In the genomic region with DNA sequence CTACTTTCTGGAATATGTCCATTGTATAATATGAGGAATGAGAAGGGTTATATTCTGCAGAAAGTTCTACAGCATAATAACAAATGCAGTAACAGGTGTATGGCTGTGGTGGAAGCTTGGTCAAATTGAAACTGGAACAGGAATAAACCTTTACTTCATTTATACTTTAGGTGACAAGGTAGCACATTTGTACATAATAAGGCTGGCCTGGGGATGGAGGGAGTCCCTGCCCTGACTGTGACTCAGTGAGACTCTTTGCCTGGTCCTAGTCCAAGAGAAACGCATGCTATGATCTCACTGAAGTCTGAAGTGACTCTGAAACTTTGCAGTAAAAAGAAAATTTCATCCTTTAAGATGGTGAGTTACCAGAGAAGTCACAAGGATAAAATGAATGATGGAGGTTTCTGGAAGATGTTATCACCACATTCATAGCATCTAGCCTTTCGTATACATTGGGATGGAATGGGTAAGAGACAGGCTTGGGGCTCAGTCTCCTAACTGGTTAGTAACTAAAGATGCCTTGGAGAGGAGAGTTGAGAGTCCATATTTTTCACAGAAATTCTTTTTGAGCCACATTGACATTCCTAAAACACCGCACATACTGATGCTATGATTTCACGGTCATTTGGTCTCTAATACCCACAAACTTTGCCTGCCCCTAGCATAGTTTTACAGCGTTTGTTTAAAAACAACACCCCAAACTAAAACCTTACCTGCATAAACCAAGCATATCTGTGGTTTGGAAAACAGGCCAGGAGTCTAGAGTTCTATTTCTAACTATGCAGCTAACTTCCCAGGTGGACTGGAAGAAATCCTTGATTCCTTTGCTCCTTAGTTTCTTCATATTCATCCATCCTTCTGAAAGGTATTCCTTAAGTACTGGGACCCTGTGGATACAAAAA, we compare ENCODE assay signal across 8 cellular contexts. TPM values are rescaled to one million over a fixed set of nuclear protein-coding genes. Genes with fewer than 3 reads are reported as not detected.
A peak's percentile ranks its signal among the peaks of the same experiment; 100 is the strongest.
DNase-seq lines count a peak whose midpoint lies in the region; ATAC-seq and TF ChIP-seq lines count a peak whose summit lies in the region.

No MANE protein-coding gene starts in this region.

- peak overlapping the region; percentile 29 for H3K9ac ChIP-seq in fibroblast of lung (ENCODE audit: insufficient read depth, low read length)

- ATAC-seq in GM21390 (IDR thresholded peaks at IDR 0.05; ENCODE audit: unreplicated experiment) (peak; percentile 82), HG03565 (IDR thresholded peaks at IDR 0.05; ENCODE audit: unreplicated experiment) (peak; percentile 92)

- no peaks in the 10 kb centered on the region for H3K79me2 ChIP-seq in fibroblast of lung (ENCODE audit: control insufficient read depth, insufficient read depth, low read length)

- peak overlapping the region; percentile 9 for H2AFZ ChIP-seq in fibroblast of lung (ENCODE audit: low read length)

- no peak overlapping the region for H3K4me3 ChIP-seq in fibroblast of lung (replicated peaks in 1 of 4; ENCODE audit: control extremely low read depth in 1 of 4, insufficient read depth in 1 of 4, low read depth in 3 of 4, low read length in 4 of 4)

- no peaks in the 10 kb centered on the region for H3K36me3 ChIP-seq in fibroblast of lung (ENCODE audit: control insufficient read depth, insufficient read depth, low read length)

- no peaks in the 10 kb centered on the region for H4K20me1 ChIP-seq in fibroblast of lung (ENCODE audit: control insufficient read depth, extremely low read depth, insufficient read depth, low read length)

- no peak for TF ChIP-seq CTCF in fibroblast of lung (conservative IDR thresholded peaks at IDR 0.05 in 1 of 2, IDR thresholded peaks at IDR 0.05 in 1 of 2; ENCODE audit: low read depth in 1 of 2, low read length in 2 of 2)

- peak overlapping the region; percentile 30 for H3K4me2 ChIP-seq in fibroblast of lung (ENCODE audit: extremely low read depth, insufficient read depth, low read length)

- DNase-seq in GM04503 (ENCODE audit: low read depth) = peak; percentile 85
- DNase-seq in fibroblast of lung (ENCODE audit: low read depth in 2 of 2) = peak; percentile 46 to 95
- no peak for DNase-seq in ecto neural progenitor cell (ENCODE audit: low spot score)
- DNase-seq in T1000 (lab: John Stamatoyannopoulos, UW) = no peak
- DNase-seq in COLO668 (lab: John Stamatoyannopoulos, UW; ENCODE audit: unreplicated experiment) = no peak
- DNase-seq in NCI-H1694 treated with DMSO at 0.1 percent for 48 hours (lab: John Stamatoyannopoulos, UW) = no peak

- no peaks in the 10 kb centered on the region for H3K27me3 ChIP-seq in fibroblast of lung (ENCODE audit: control insufficient read depth, insufficient read depth, low read length)

- H3K27ac ChIP-seq in fibroblast of lung (ENCODE audit: insufficient read depth, low read length) = peak overlapping the region; percentile 76

- H3K4me1 ChIP-seq in fibroblast of lung (ENCODE audit: control insufficient read depth, extremely low read depth, insufficient read depth, low read length) = peaks cover 26% of the 10 kb centered on the region

- H3K9me3 ChIP-seq in fibroblast of lung (ENCODE audit: control insufficient read depth, insufficient read depth, low read depth, low read length) = no peaks in the 10 kb centered on the region

RNA-seq across cellular contexts. Expression of a gene that starts 42.4 kb away (rescaled TPM):
- total RNA-seq in fibroblast of lung = 77.8 and 117 TPM in 2 replicates
- 64.2 and 123 TPM in 2 replicates for polyA plus RNA-seq in fibroblast of lung
- 57.6 and 87.3 TPM in 2 replicates for polyA plus RNA-seq in fibroblast of lung (2012)
- polyA minus RNA-seq in fibroblast of lung (ENCODE audit: low replicate concordance) = 8.3 and 18.8 TPM in 2 replicates

Comparison
In these comparisons a context has a peak if more than half of its experiments do, and no peak if none do; other contexts are left out.
1. DNase-seq: peak in GM04503 (single experiment) and fibroblast of lung (2 of 2); none in ecto neural progenitor cell (single experiment), T1000 (single experiment), COLO668 (single experiment) and NCI-H1694 treated with DMSO at 0.1 percent for 48 hours (single experiment).